8 cellular contexts compared by ENCODE assay signal in the genomic region with DNA sequence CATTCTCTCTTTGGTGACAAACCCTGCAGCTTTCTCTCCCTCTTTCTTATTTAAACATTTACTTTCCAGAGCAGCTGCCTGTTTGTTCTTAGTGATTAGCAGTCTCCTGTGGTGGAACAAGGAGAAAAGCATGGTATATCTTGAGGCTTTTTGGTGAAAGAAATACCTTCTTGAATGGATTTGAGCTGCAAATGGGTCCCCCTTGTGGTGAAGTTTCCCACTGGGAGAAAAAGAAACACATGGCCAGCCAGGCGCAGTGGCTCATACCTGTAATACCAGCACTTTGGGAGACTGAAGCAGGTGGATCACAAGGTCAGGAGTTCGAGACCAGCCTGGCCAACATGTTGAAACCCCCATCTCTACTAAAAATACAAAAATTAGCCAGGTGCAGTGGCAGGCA. TPM values are rescaled to one million over a fixed set of nuclear protein-coding genes. Genes with fewer than 3 reads are reported as not detected.
DNase-seq lines count a peak whose midpoint lies in the region; ATAC-seq and TF ChIP-seq lines count a peak whose summit lies in the region.
"Had no signal": no experiment of that assay in that cellular context is flagged by ENCODE, and none has a peak within 500 bp of the region (broad histone marks: within the 10 kb centered on the region; RNA-seq: fewer than 3 reads in every experiment).

No MANE protein-coding gene starts in this region.

- H3K27me3 Mint-ChIP-seq in naive thymus-derived CD4-positive, alpha-beta T cell: peaks cover 0 to 18% (median 10%) of the 10 kb centered on the region in 5 donors

- H3K4me2 ChIP-seq in MM.1S (ENCODE audit: low read depth, low read length) (no peak overlapping the region), parathyroid adenoma (ENCODE audit: low read length) (no peak overlapping the region)

- H3K4me3 ChIP-seq in GM12864 (ENCODE audit: low read depth, low read length) (no peak overlapping the region), MM.1S (ENCODE audit: low read length) (no peak overlapping the region), parathyroid adenoma (ENCODE audit: low read depth, low read length) (no peak overlapping the region)
- no peak overlapping the region for H3K4me3 ChIP-seq in naive thymus-derived CD4-positive, alpha-beta T cell (ENCODE audit: low read length)

- no peak overlapping the region for H3K9ac ChIP-seq in MM.1S (ENCODE audit: low read length)
- no peak overlapping the region for H3K9ac ChIP-seq in parathyroid adenoma

- peak; percentile 29 for TF ChIP-seq CTCF in GM12864 (IDR thresholded peaks at IDR 0.05; ENCODE audit: low read depth, low read length, missing control alignments)
- peak; percentile 21 for TF ChIP-seq CTCF in MM.1S (IDR thresholded peaks at IDR 0.05; ENCODE audit: low read length)
- peak; percentile 31 for TF ChIP-seq CTCF in parathyroid adenoma (IDR thresholded peaks at IDR 0.05)

- intact Hi-C loops in naive thymus-derived CD4-positive, alpha-beta T cell (cut with micrococcal nuclease): no loop called here

- H3K9me2 ChIP-seq in MM.1S (replicated peaks; ENCODE audit: insufficient read depth, low read length): no peaks in the 10 kb centered on the region

- POLR2A ChIA-PET in naive thymus-derived CD4-positive, alpha-beta T cell (lab: Charles Lee): no interaction called here

- no peaks in the 10 kb centered on the region for H3K79me2 ChIP-seq in MM.1S (ENCODE audit: low read length)
- H3K79me2 ChIP-seq in parathyroid adenoma: no peaks in the 10 kb centered on the region

- no peaks in the 10 kb centered on the region for H3K36me3 Mint-ChIP-seq in naive thymus-derived CD4-positive, alpha-beta T cell

- H3K4me3 Mint-ChIP-seq in naive thymus-derived CD4-positive, alpha-beta T cell: no peak overlapping the region

- DNase-seq in GM12864 (ENCODE audit: low read depth) (no peak), MM.1S (no peak), cerebellar cortex (ENCODE audit: low spot score) (peak; percentile 22), hypothalamus (lab: John Stamatoyannopoulos, UW) (no peak), D341Med (ENCODE audit: low spot score) (no peak)
- DNase-seq in naive thymus-derived CD4-positive, alpha-beta T cell: no peak
- DNase-seq: activated naive CD4-positive, alpha-beta T cell had no signal

- H3K4me1 ChIP-seq in MM.1S (ENCODE audit: low read length) (no peaks in the 10 kb centered on the region), parathyroid adenoma (no peaks in the 10 kb centered on the region)
- H3K4me1 ChIP-seq in naive thymus-derived CD4-positive, alpha-beta T cell (ENCODE audit: control insufficient read depth in 2 of 2, insufficient read depth in 2 of 2, low read length in 2 of 2): no peaks in the 10 kb centered on the region

- no peaks in the 10 kb centered on the region for H3K27me3 ChIP-seq in MM.1S (replicated peaks; ENCODE audit: insufficient read depth, low read length)
- no peaks in the 10 kb centered on the region for H3K27me3 ChIP-seq in parathyroid adenoma (ENCODE audit: control insufficient read depth, insufficient read depth, low read length)
- no peaks in the 10 kb centered on the region for H3K27me3 ChIP-seq in naive thymus-derived CD4-positive, alpha-beta T cell (ENCODE audit: control insufficient read depth in 2 of 2, insufficient read depth in 2 of 2, low read length in 2 of 2)

- CTCF ChIA-PET in naive thymus-derived CD4-positive, alpha-beta T cell (lab: Charles Lee): no interaction called here

- H3K9me3 ChIP-seq in MM.1S (replicated peaks; ENCODE audit: insufficient read depth, low read length): no peaks in the 10 kb centered on the region
- H3K9me3 ChIP-seq in parathyroid adenoma (ENCODE audit: control insufficient read depth, low read length): no peaks in the 10 kb centered on the region
- H3K9me3 ChIP-seq in naive thymus-derived CD4-positive, alpha-beta T cell (ENCODE audit: control insufficient read depth in 2 of 3, low read length in 3 of 3): no peaks in the 10 kb centered on the region

- no peaks in the 10 kb centered on the region for H4K20me1 ChIP-seq in MM.1S (ENCODE audit: insufficient read depth, low read length)

- no peak for ATAC-seq in naive thymus-derived CD4-positive, alpha-beta T cell

- peaks cover 0 to under 1% (median 0%) of the 10 kb centered on the region in 11 donors for H3K9me3 Mint-ChIP-seq in naive thymus-derived CD4-positive, alpha-beta T cell

- H3F3A ChIP-seq in MM.1S (ENCODE audit: insufficient read depth, low read length): no peaks in the 10 kb centered on the region

- no peaks in the 10 kb centered on the region for H3K4me1 Mint-ChIP-seq in naive thymus-derived CD4-positive, alpha-beta T cell

- H3K27ac ChIP-seq in MM.1S (ENCODE audit: low read length) (no peak overlapping the region), parathyroid adenoma (no peak overlapping the region)
- H3K27ac ChIP-seq in naive thymus-derived CD4-positive, alpha-beta T cell (ENCODE audit: low read depth, low read length): no peak overlapping the region

- no peaks in the 10 kb centered on the region for H3K36me3 ChIP-seq in MM.1S (replicated peaks; ENCODE audit: insufficient read depth, low read length)
- H3K36me3 ChIP-seq in parathyroid adenoma (ENCODE audit: control insufficient read depth, insufficient read depth, low read length): no peaks in the 10 kb centered on the region
- H3K36me3 ChIP-seq in naive thymus-derived CD4-positive, alpha-beta T cell (ENCODE audit: control insufficient read depth in 2 of 3, insufficient read depth in 3 of 3, low read length in 3 of 3): no peaks in the 10 kb centered on the region

- H2AFZ ChIP-seq in MM.1S (ENCODE audit: low read length) (no peak overlapping the region), parathyroid adenoma (no peak overlapping the region)

- H3K27ac Mint-ChIP-seq in naive thymus-derived CD4-positive, alpha-beta T cell: no peak overlapping the region

RNA-seq across cellular contexts. Expression of gene ACP3, which starts 48.3 kb away (rescaled TPM):
- total RNA-seq in naive thymus-derived CD4-positive, alpha-beta T cell: 10 to 100 TPM in 1 of 5 experiments, 1 to 10 TPM in 1, under 1 TPM in 1, not detected in 2; 0.32 to 19.0 (median 1.9) TPM
- polyA plus RNA-seq in naive thymus-derived CD4-positive, alpha-beta T cell: not detected
